In genomic region chr6:125003070-125003469, GRCh38 we compare ENCODE assay signal across 1 cellular context.
TF ChIP-seq lines count a peak whose summit lies in the region.

No MANE protein-coding gene starts in this region.

TF ChIP-seq in A549, 52 proteins besides CTCF, POLR2A, EP300 and RAD21 (continued from another document):
- TF ChIP-seq, protein P1, sequence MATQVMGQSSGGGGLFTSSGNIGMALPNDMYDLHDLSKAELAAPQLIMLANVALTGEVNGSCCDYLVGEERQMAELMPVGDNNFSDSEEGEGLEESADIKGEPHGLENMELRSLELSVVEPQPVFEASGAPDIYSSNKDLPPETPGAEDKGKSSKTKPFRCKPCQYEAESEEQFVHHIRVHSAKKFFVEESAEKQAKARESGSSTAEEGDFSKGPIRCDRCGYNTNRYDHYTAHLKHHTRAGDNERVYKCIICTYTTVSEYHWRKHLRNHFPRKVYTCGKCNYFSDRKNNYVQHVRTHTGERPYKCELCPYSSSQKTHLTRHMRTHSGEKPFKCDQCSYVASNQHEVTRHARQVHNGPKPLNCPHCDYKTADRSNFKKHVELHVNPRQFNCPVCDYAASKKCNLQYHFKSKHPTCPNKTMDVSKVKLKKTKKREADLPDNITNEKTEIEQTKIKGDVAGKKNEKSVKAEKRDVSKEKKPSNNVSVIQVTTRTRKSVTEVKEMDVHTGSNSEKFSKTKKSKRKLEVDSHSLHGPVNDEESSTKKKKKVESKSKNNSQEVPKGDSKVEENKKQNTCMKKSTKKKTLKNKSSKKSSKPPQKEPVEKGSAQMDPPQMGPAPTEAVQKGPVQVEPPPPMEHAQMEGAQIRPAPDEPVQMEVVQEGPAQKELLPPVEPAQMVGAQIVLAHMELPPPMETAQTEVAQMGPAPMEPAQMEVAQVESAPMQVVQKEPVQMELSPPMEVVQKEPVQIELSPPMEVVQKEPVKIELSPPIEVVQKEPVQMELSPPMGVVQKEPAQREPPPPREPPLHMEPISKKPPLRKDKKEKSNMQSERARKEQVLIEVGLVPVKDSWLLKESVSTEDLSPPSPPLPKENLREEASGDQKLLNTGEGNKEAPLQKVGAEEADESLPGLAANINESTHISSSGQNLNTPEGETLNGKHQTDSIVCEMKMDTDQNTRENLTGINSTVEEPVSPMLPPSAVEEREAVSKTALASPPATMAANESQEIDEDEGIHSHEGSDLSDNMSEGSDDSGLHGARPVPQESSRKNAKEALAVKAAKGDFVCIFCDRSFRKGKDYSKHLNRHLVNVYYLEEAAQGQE (IDR thresholded peaks at IDR 0.05): no peak
- TF ChIP-seq EHF (CRISPR knock-in tag; IDR thresholded peaks at IDR 0.05) (no peak), CBX2 (IDR thresholded peaks at IDR 0.05; ENCODE audit: borderline replicate concordance, low read depth) (no peak), NPAS2 (CRISPR knock-in tag; IDR thresholded peaks at IDR 0.05; ENCODE audit: borderline replicate concordance) (no peak), HDAC2 (IDR thresholded peaks at IDR 0.05) (no peak)
